In genomic region chr12:69275471-69275891, GRCh38 we compare ENCODE assay signal across 13 cellular contexts. TPM values are rescaled to one million over a fixed set of nuclear protein-coding genes. Genes with fewer than 3 reads are reported as not detected.
DNase-seq lines count a peak whose midpoint lies in the region; ATAC-seq, FAIRE-seq and TF ChIP-seq lines count a peak whose summit lies in the region.
"Had no signal": no experiment of that assay in that cellular context is flagged by ENCODE, and none has a peak within 500 bp of the region (broad histone marks: within the 10 kb centered on the region; RNA-seq: fewer than 3 reads in every experiment).

No MANE protein-coding gene starts in this region.

- no TSS peak for BruUV-seq in MCF 10A (replicated peaks; lab: Mats Ljungman, UMichigan)

- peaks cover 14% of the 10 kb centered on the region for H3K36me3 Mint-ChIP-seq in activated CD4-positive, alpha-beta T cell treated with anti-CD3 and anti-CD28 coated beads for 36 hours (ENCODE audit: low read depth)
- H3K36me3 Mint-ChIP-seq in activated naive CD8-positive, alpha-beta T cell treated with anti-CD3 and anti-CD28 coated beads, Interleukin-2, amount 10 ng/mL, durations not matched to agents 7 days and 5 days = peaks cover 14% of the 10 kb centered on the region
- peaks cover 30% of the 10 kb centered on the region for H3K36me3 Mint-ChIP-seq in MCF 10A (ENCODE audit: insufficient read depth, unreplicated experiment)

- no peak overlapping the region for H3K4me3 Mint-ChIP-seq in activated CD4-positive, alpha-beta T cell treated with anti-CD3 and anti-CD28 coated beads for 36 hours
- H3K4me3 Mint-ChIP-seq in activated naive CD8-positive, alpha-beta T cell treated with anti-CD3 and anti-CD28 coated beads, Interleukin-2, amount 10 ng/mL, durations not matched to agents 7 days and 5 days = peak overlapping the region; percentile 29
- H3K4me3 Mint-ChIP-seq in MCF 10A (ENCODE audit: unreplicated experiment) = no peak overlapping the region

- ATAC-seq in activated CD4-positive, alpha-beta T cell treated with anti-CD3 and anti-CD28 coated beads for 36 hours = peak; percentile 28
- peak; percentile 79 for ATAC-seq in activated naive CD8-positive, alpha-beta T cell treated with anti-CD3 and anti-CD28 coated beads, Interleukin-2, amount 10 ng/mL, durations not matched to agents 7 days and 5 days (ENCODE audit: low read depth)
- ATAC-seq: gastrocnemius medialis had no signal

- CTCF ChIA-PET in activated CD4-positive, alpha-beta T cell treated with anti-CD3 and anti-CD28 coated beads for 36 hours (lab: Charles Lee) = interaction anchor here (0.5 to 1.7 kb wide), 4 partner anchors 21 to 37 kb away, joined by 3 to 5 read pairs (median 4); no protein-coding TSS in a partner anchor
- CTCF ChIA-PET in MCF 10A (lab: Yijun Ruan, JAX) = interaction anchor here (0.6 to 1.0 kb wide), 5 partner anchors 23 to 492 kb away, joined by 3 to 6 read pairs (median 3); no protein-coding TSS in a partner anchor

- peaks cover 42% of the 10 kb centered on the region for H3K4me1 Mint-ChIP-seq in activated CD4-positive, alpha-beta T cell treated with anti-CD3 and anti-CD28 coated beads for 36 hours
- peaks cover 21% of the 10 kb centered on the region for H3K4me1 Mint-ChIP-seq in activated naive CD8-positive, alpha-beta T cell treated with anti-CD3 and anti-CD28 coated beads, Interleukin-2, amount 10 ng/mL, durations not matched to agents 7 days and 5 days
- peaks cover 15% of the 10 kb centered on the region for H3K4me1 Mint-ChIP-seq in MCF 10A (ENCODE audit: insufficient read depth, unreplicated experiment)

- no peak for TF ChIP-seq CTCF in MCF 10A (IDR thresholded peaks at IDR 0.05; ENCODE audit: unreplicated experiment)

- FAIRE-seq in GM12891 (lab: Jason Lieb, UNC) = no peak
- FAIRE-seq: D721Med had no signal

- peak overlapping the region; percentile 59 for H3K27ac Mint-ChIP-seq in activated CD4-positive, alpha-beta T cell treated with anti-CD3 and anti-CD28 coated beads for 36 hours
- H3K27ac Mint-ChIP-seq in activated naive CD8-positive, alpha-beta T cell treated with anti-CD3 and anti-CD28 coated beads, Interleukin-2, amount 10 ng/mL, durations not matched to agents 7 days and 5 days = peak overlapping the region; percentile 46
- H3K27ac Mint-ChIP-seq in MCF 10A (ENCODE audit: low read depth, unreplicated experiment) = no peak overlapping the region

- no peak for DNase-seq in activated CD4-positive, alpha-beta T cell treated with anti-CD3 and anti-CD28 coated beads for 36 hours
- no peak for DNase-seq in activated CD4-positive, alpha-beta T cell treated with anti-CD3 and anti-CD28 coated beads, Interleukin-2, amount 50 U/mL, for 48 hours
- no peak for DNase-seq in GM12891 (ENCODE audit: insufficient read length, low spot score)
- no peak for DNase-seq in activated naive CD8-positive, alpha-beta T cell treated with anti-CD3 and anti-CD28 coated beads, Interleukin-2, amount 10 ng/mL, durations not matched to agents 7 days and 5 days
- peak; percentile 18 for DNase-seq in medulla oblongata (ENCODE audit: extremely low spot score)
- no peak for DNase-seq in ureter (ENCODE audit: low spot score)
- no peak for DNase-seq in SW 1271 (lab: John Stamatoyannopoulos, UW)
- DNase-seq in MCF 10A (ENCODE audit: unreplicated experiment) = no peak
- DNase-seq: gastrocnemius medialis, KG1, NCI-H1436, RPMI8226 had no signal

- H3K27me3 Mint-ChIP-seq in activated CD4-positive, alpha-beta T cell treated with anti-CD3 and anti-CD28 coated beads for 36 hours = no peaks in the 10 kb centered on the region
- no peaks in the 10 kb centered on the region for H3K27me3 Mint-ChIP-seq in activated naive CD8-positive, alpha-beta T cell treated with anti-CD3 and anti-CD28 coated beads, Interleukin-2, amount 10 ng/mL, durations not matched to agents 7 days and 5 days
- H3K27me3 Mint-ChIP-seq in MCF 10A (ENCODE audit: insufficient read depth, unreplicated experiment) = no peaks in the 10 kb centered on the region

- no peaks in the 10 kb centered on the region for H3K9me3 Mint-ChIP-seq in activated CD4-positive, alpha-beta T cell treated with anti-CD3 and anti-CD28 coated beads for 36 hours (ENCODE audit: low read depth)
- no peaks in the 10 kb centered on the region for H3K9me3 Mint-ChIP-seq in activated naive CD8-positive, alpha-beta T cell treated with anti-CD3 and anti-CD28 coated beads, Interleukin-2, amount 10 ng/mL, durations not matched to agents 7 days and 5 days
- no peaks in the 10 kb centered on the region for H3K9me3 Mint-ChIP-seq in MCF 10A (ENCODE audit: unreplicated experiment)

- POLR2A ChIA-PET in activated CD4-positive, alpha-beta T cell treated with anti-CD3 and anti-CD28 coated beads for 36 hours (lab: Charles Lee) = no interaction called here
- POLR2A ChIA-PET in activated naive CD8-positive, alpha-beta T cell treated with anti-CD3 and anti-CD28 coated beads, Interleukin-2, amount 10 ng/mL, durations not matched to agents 7 days and 5 days (lab: Charles Lee) = interaction anchor here (1.1 kb wide), 1 partner anchor 55 kb away, joined by 3 read pairs; no protein-coding TSS in a partner anchor
- POLR2A ChIA-PET in MCF 10A (lab: Yijun Ruan, JAX) = interaction anchor here (0.9 to 2.2 kb wide), 4 partner anchors 8 to 127 kb away, joined by 3 to 8 read pairs (median 6); no protein-coding TSS in a partner anchor

- TF ChIP-seq POLR2A in GM12891 (IDR thresholded peaks at IDR 0.05; ENCODE audit: low read depth, low read length) = peak; percentile 40; the same call in 1 of the 2 replicates

- intact Hi-C loops in activated CD4-positive, alpha-beta T cell treated with anti-CD3 and anti-CD28 coated beads for 36 hours (cut with DNase I, micrococcal nuclease) = no loop called here
- intact Hi-C loops in MCF 10A (cut with micrococcal nuclease) = no loop called here

TF ChIP-seq in GM12891, 5 proteins besides CTCF, POLR2A, EP300 and RAD21:
- TF ChIP-seq POLR2AphosphoS5 (IDR thresholded peaks at IDR 0.05; ENCODE audit: low read depth, low read length) (0 out of 2 replicates have a peak, but pooled peaks have one; percentile 60), TAF1 (IDR thresholded peaks at IDR 0.05; ENCODE audit: low read depth, low read length) (no peak)
TF ChIP-seq in GM12891: peak in this region for 1.

RNA-seq across cellular contexts. Expression of gene CPSF6, which starts 36.1 kb away (rescaled TPM):
- 100 to 1,000 TPM; 107 to 109 TPM for total RNA-seq in activated CD4-positive, alpha-beta T cell treated with anti-CD3 and anti-CD28 coated beads for 36 hours
- polyA plus RNA-seq in GM12891 (2012; ENCODE audit: low read depth, missing spikeins) = 67.5 TPM
- 100 to 1,000 TPM; 104 to 107 TPM for total RNA-seq in activated naive CD8-positive, alpha-beta T cell treated with anti-CD3 and anti-CD28 coated beads, Interleukin-2, amount 10 ng/mL, durations not matched to agents 7 days and 5 days
- total RNA-seq in ureter (94.0 TPM), MCF 10A (2022) (58.9 and 66.1 TPM in 2 replicates)
